10 cellular contexts compared by ENCODE assay signal in genomic region chr12:101743724-101744472, GRCh38. TPM values are rescaled to one million over a fixed set of nuclear protein-coding genes. Genes with fewer than 3 reads are reported as not detected.
DNase-seq lines count a peak whose midpoint lies in the region; ATAC-seq and TF ChIP-seq lines count a peak whose summit lies in the region.
"Had no signal": no experiment of that assay in that cellular context is flagged by ENCODE, and none has a peak within 500 bp of the region (broad histone marks: within the 10 kb centered on the region; RNA-seq: fewer than 3 reads in every experiment).

No MANE protein-coding gene starts in this region.

- intact Hi-C loops in left colon (cut with DNase I, micrococcal nuclease) = no loop called here

- peak; percentile 98 for ATAC-seq in GM19468 (IDR thresholded peaks at IDR 0.05; ENCODE audit: extremely low read depth, unreplicated experiment)
- peak; percentile 97 for ATAC-seq in HG03342 (IDR thresholded peaks at IDR 0.05; ENCODE audit: unreplicated experiment)
- peak; percentile 29 for ATAC-seq in left colon
- ATAC-seq: HCT116 had no signal

- TF ChIP-seq CTCF in GM12875 (IDR thresholded peaks at IDR 0.05; ENCODE audit: borderline replicate concordance, insufficient read depth, low read depth, low read length) = 0 out of 2 replicates have a peak, but pooled peaks have one; percentile 21

- H3K4me3 ChIP-seq in GM12875 (ENCODE audit: low read depth, low read length) = peak overlapping the region; percentile 2
- H3K4me3 ChIP-seq: psoas muscle had no signal

- no peak for DNase-seq in left colon
- DNase-seq in stimulated activated CD4-positive, alpha-beta T cell treated with anti-CD3 and anti-CD28 coated beads, Interleukin-15, amount 100 ng/mL, for 24 hours = no peak
- DNase-seq in GDM1 (lab: John Stamatoyannopoulos, UW) = no peak
- DNase-seq in cerebellum (ENCODE audit: low spot score) = no peak
- no peak for DNase-seq in activated naive CD4-positive, alpha-beta T cell treated with anti-CD3 and anti-CD28 coated beads, Interleukin-2, amount 50 U/mL, for 16 hours
- DNase-seq: psoas muscle had no signal

RNA-seq across cellular contexts. Expression of gene SYCP3, which starts 4.6 kb away (rescaled TPM):
- total RNA-seq in left colon = under 1 TPM; 0.15 to 0.20 TPM
- 1.3 TPM for total RNA-seq in cerebellum

RNA-seq across cellular contexts. Expression of gene CHPT1, which starts 46.5 kb away (rescaled TPM):
- total RNA-seq in left colon (100 to 1,000 TPM in 1 of 2 donors, 10 to 100 TPM in 1; 92.5 to 104 TPM), cerebellum (27.0 TPM)

Comparison
In these comparisons a context has a peak if more than half of its experiments do, and no peak if none do; other contexts are left out.
1. ATAC-seq: peak in every context shown above with its lines; median percentile 98 in GM19468; 97 in HG03342; 29 in left colon.